ENCODE assay signal across 14 cellular contexts in genomic region chr16:85619089-85619850, GRCh38.
"Had no signal": no experiment of that assay in that cellular context is flagged by ENCODE, and none has a peak within 500 bp of the region (broad histone marks: within the 10 kb centered on the region; RNA-seq: fewer than 3 reads in every experiment).

No MANE protein-coding gene starts in this region.

- ATAC-seq: activated CD4-positive, CD25-positive, alpha-beta regulatory T cell treated with anti-CD3 and anti-CD28 coated beads, Interleukin-2, amount 50 U/mL, for 24 hours; gastrocnemius medialis; heart right ventricle; left colon; lower lobe of right lung; stimulated activated effector memory CD8-positive, alpha-beta T cell treated with anti-CD3 and anti-CD28 coated beads, Interleukin-12 subunit alpha, Interleukin-12 subunit beta, amount 100 ng/mL, for 72 hours had no signal

- H3K4me3 ChIP-seq: breast epithelium, gastrocnemius medialis, heart right ventricle, lower lobe of right lung, ovary had no signal

- H3K9me3 ChIP-seq: breast epithelium, gastrocnemius medialis, heart right ventricle, lower lobe of right lung, ovary had no signal

- H3K27ac ChIP-seq: gastrocnemius medialis, heart right ventricle, ovary had no signal

- H3K27ac Mint-ChIP-seq: endodermal cell, mesothelial cell of epicardium had no signal

- DNase-seq: activated naive CD4-positive, alpha-beta T cell treated with Interleukin-2 at 50 U/mL for 16 hours; activated T-cell treated with anti-CD3 and anti-CD28 coated beads for 4 hours; anterior cingulate cortex; dermis blood vessel endothelial cell; endodermal cell; gastrocnemius medialis; heart right ventricle; left colon; lower lobe of right lung; ovary had no signal

- H3K36me3 ChIP-seq: breast epithelium, gastrocnemius medialis, heart right ventricle, ovary had no signal

- H3K9me3 Mint-ChIP-seq: endodermal cell; mesothelial cell of epicardium; stimulated activated effector memory CD8-positive, alpha-beta T cell treated with anti-CD3 and anti-CD28 coated beads, Interleukin-12 subunit alpha, Interleukin-12 subunit beta, amount 100 ng/mL, for 72 hours had no signal

- H3K4me3 Mint-ChIP-seq: endodermal cell; mesothelial cell of epicardium; stimulated activated effector memory CD8-positive, alpha-beta T cell treated with anti-CD3 and anti-CD28 coated beads, Interleukin-12 subunit alpha, Interleukin-12 subunit beta, amount 100 ng/mL, for 72 hours had no signal

- H3K27me3 ChIP-seq: breast epithelium, gastrocnemius medialis, heart right ventricle, ovary had no signal
